In the genomic region with DNA sequence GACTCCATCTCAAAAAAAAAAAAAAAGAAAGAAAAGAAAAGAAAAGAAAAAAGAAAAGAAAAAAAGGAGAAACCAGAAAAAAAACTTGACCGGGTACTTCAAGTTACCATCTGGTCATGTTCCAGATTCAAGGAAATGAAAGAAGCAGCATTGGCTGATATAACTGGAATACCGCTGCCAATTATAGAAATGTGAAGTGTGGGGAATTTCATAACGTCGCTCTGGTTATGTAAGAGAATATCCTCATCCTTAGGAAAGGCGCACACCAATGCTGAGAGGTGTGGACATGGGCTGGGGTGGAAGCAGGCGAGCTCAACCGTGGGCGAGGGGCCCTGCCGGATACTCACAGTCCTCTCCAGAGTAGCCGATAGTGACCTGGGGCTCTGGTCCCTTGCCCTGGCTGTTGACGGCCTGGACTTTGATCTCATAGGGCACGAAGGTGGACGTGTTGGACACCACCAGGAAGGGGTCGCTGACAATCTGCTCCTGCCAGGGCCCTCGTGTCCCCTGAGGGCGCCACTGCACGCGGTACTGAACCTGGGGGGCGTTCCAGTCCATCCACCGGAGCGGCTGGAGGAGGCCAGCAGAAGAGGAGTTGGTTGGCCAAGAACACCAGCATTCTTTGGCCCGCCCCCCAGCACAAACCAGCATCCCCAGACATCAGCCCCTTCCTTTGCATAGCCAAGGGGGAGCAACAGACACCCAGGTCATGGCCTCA, we compare ENCODE assay signal across 18 cellular contexts. TPM values are rescaled to one million over a fixed set of nuclear protein-coding genes. Genes with fewer than 3 reads are reported as not detected.
DNase-seq lines count a peak whose midpoint lies in the region; ATAC-seq and TF ChIP-seq lines count a peak whose summit lies in the region.
"Had no signal": no experiment of that assay in that cellular context is flagged by ENCODE, and none has a peak within 500 bp of the region (broad histone marks: within the 10 kb centered on the region; RNA-seq: fewer than 3 reads in every experiment).

No MANE protein-coding gene starts in this region.

- no peaks in the 10 kb centered on the region for H3K9me3 Mint-ChIP-seq in activated naive CD8-positive, alpha-beta T cell treated with anti-CD3 and anti-CD28 coated beads for 36 hours
- H3K9me3 Mint-ChIP-seq: CD8-positive, alpha-beta T cell; HFFc6 had no signal

- H3K4me1 ChIP-seq in right cardiac atrium (ENCODE audit: control insufficient read depth, insufficient read depth, low read length) (no peaks in the 10 kb centered on the region), spleen (no peaks in the 10 kb centered on the region), mammary epithelial cell (ENCODE audit: insufficient read depth, low read length) (no peaks in the 10 kb centered on the region)

- dilution Hi-C loops in mammary epithelial cell (cut with HindIII; ENCODE audit: low sequenced_read_pairs) = no loop called here

- intact Hi-C loops in cardiac septum (cut with DNase I) (no loop called here), right cardiac atrium (cut with DNase I) (no loop called here), spleen (cut with DNase I; ENCODE audit: low total_unique reads) (no loop called here), mammary epithelial cell (cut with micrococcal nuclease) (no loop called here)

- H3K79me2 ChIP-seq in mammary epithelial cell (ENCODE audit: insufficient read depth, low read length) = no peaks in the 10 kb centered on the region

- H3K4me1 Mint-ChIP-seq in activated naive CD8-positive, alpha-beta T cell treated with anti-CD3 and anti-CD28 coated beads for 36 hours = no peaks in the 10 kb centered on the region
- H3K4me1 Mint-ChIP-seq: CD14-positive monocyte had no signal

- no peak overlapping the region for H2AFZ ChIP-seq in mammary epithelial cell (ENCODE audit: low read depth, low read length)

- in situ Hi-C loops in mammary epithelial cell (cut with MboI; ENCODE audit: low sequenced_read_pairs in 2 of 2) = no loop called here

- no peak overlapping the region for H3K4me3 Mint-ChIP-seq in activated naive CD8-positive, alpha-beta T cell treated with anti-CD3 and anti-CD28 coated beads for 36 hours
- H3K4me3 Mint-ChIP-seq: CD14-positive monocyte; CD8-positive, alpha-beta T cell; HFFc6 had no signal

- H3K27ac ChIP-seq in right cardiac atrium (ENCODE audit: low read length) (no peak overlapping the region), spleen (no peak overlapping the region), mammary epithelial cell (ENCODE audit: insufficient read depth, low read depth, low read length) (no peak overlapping the region)
- H3K27ac ChIP-seq: 22Rv1 had no signal

- no peaks in the 10 kb centered on the region for H4K20me1 ChIP-seq in mammary epithelial cell (ENCODE audit: insufficient read depth, low read length)

- ATAC-seq in right cardiac atrium (no peak), GM18870 (IDR thresholded peaks at IDR 0.05; ENCODE audit: unreplicated experiment) (no peak)
- ATAC-seq: CD8-positive, alpha-beta T cell; GM12878 had no signal

- DNase-seq in cardiac septum (ENCODE audit: low spot score) (peak; percentile 47), right cardiac atrium (no peak), cerebellar cortex (ENCODE audit: low spot score) (peak; percentile 56), middle frontal gyrus (ENCODE audit: extremely low spot score, low spot score) (peak; percentile 13), spleen (peak; percentile 69), mammary epithelial cell (no peak)
- DNase-seq in activated naive CD8-positive, alpha-beta T cell treated with anti-CD3 and anti-CD28 coated beads for 36 hours = no peak
- DNase-seq: CD8-positive, alpha-beta T cell; COR-L47; HCEC 1CT; HFFc6 had no signal

- H3K4me3 ChIP-seq in right cardiac atrium (ENCODE audit: low read length) (no peak overlapping the region), spleen (no peak overlapping the region), mammary epithelial cell (replicated peaks in 1 of 3; ENCODE audit: insufficient read depth in 1 of 3, low read depth in 2 of 3, low read length in 3 of 3) (no peak overlapping the region)
- H3K4me3 ChIP-seq: GM12878 had no signal

- H3K9me3 ChIP-seq in right cardiac atrium (ENCODE audit: control insufficient read depth, low read length) = no peaks in the 10 kb centered on the region
- no peaks in the 10 kb centered on the region for H3K9me3 ChIP-seq in spleen
- no peaks in the 10 kb centered on the region for H3K9me3 ChIP-seq in mammary epithelial cell (replicated peaks; ENCODE audit: insufficient read depth, low read length)

- H3K9ac ChIP-seq in mammary epithelial cell (ENCODE audit: insufficient read depth, low read length) = no peak overlapping the region

- no peak overlapping the region for H3K27ac Mint-ChIP-seq in activated naive CD8-positive, alpha-beta T cell treated with anti-CD3 and anti-CD28 coated beads for 36 hours
- H3K27ac Mint-ChIP-seq: CD14-positive monocyte; CD8-positive, alpha-beta T cell; HFFc6 had no signal

- no peak for TF ChIP-seq POLR2A in spleen (IDR thresholded peaks at IDR 0.05)

- H3K36me3 ChIP-seq in spleen (no peaks in the 10 kb centered on the region), mammary epithelial cell (ENCODE audit: insufficient read depth, low read length) (no peaks in the 10 kb centered on the region)

- TF ChIP-seq CTCF in spleen (IDR thresholded peaks at IDR 0.05 in 8 of 11, conservative IDR thresholded peaks at IDR 0.05 in 3 of 11) = no peak
- no peak for TF ChIP-seq CTCF in mammary epithelial cell (conservative IDR thresholded peaks at IDR 0.05 in 1 of 2, IDR thresholded peaks at IDR 0.05 in 1 of 2; ENCODE audit: extremely low read depth in 1 of 2, insufficient read depth in 1 of 2, low read depth in 1 of 2, low read length in 2 of 2)

- BruUV-seq in mammary epithelial cell (replicated peaks; lab: Mats Ljungman, UMichigan) = no TSS peak

- CTCF ChIA-PET in mammary epithelial cell (lab: Charles Lee; ENCODE audit: low non-redundant PET) = no interaction called here

- H3K4me2 ChIP-seq in mammary epithelial cell (ENCODE audit: insufficient read depth, low read depth, low read length) = no peak overlapping the region

- 77% methylated on average over 22 of the region's 22 CpGs for WGBS in right cardiac atrium
- 78 to 84% (median 81%) methylated on average over 9 to 22 of the region's 22 CpGs for WGBS in spleen, 5 donors
- 95% methylated on average over 12 of the region's 22 CpGs for WGBS in mammary epithelial cell (ENCODE audit: low coverage, missing lambda C conversion rate)

- no peaks in the 10 kb centered on the region for H3K36me3 Mint-ChIP-seq in activated naive CD8-positive, alpha-beta T cell treated with anti-CD3 and anti-CD28 coated beads for 36 hours
- H3K36me3 Mint-ChIP-seq: CD14-positive monocyte; CD8-positive, alpha-beta T cell had no signal

- peaks cover 4% of the 10 kb centered on the region for H3K27me3 Mint-ChIP-seq in activated naive CD8-positive, alpha-beta T cell treated with anti-CD3 and anti-CD28 coated beads for 36 hours

- H3K27me3 ChIP-seq in right cardiac atrium (ENCODE audit: control insufficient read depth, insufficient read depth) (no peaks in the 10 kb centered on the region), spleen (replicated peaks in 1 of 7) (peaks cover 0 to 42% (median 6%) of the 10 kb centered on the region in 7 donors), mammary epithelial cell (ENCODE audit: insufficient read depth, low read length) (no peaks in the 10 kb centered on the region)

RNA-seq across cellular contexts. Expression of gene L1CAM, which starts 19.5 kb away (rescaled TPM):
- total RNA-seq in cardiac septum = 1.5 TPM
- 10 to 100 TPM in 1 of 4 donors, 1 to 10 TPM in 3; 8.3 to 14.1 (median 9.3) TPM for total RNA-seq in right cardiac atrium
- polyA plus RNA-seq in right cardiac atrium = 7.3 TPM
- 1 to 10 TPM; 1.2 to 5.1 (median 2.2) TPM for total RNA-seq in spleen
- 1 to 10 TPM; 1.6 to 3.4 (median 3.2) TPM for polyA plus RNA-seq in spleen
- 10 to 100 TPM; 46.2 to 96.4 TPM for total RNA-seq in mammary epithelial cell
- 36.5 TPM for polyA plus RNA-seq in mammary epithelial cell
- polyA minus RNA-seq in mammary epithelial cell = 122 TPM
- total RNA-seq in activated naive CD8-positive, alpha-beta T cell treated with anti-CD3 and anti-CD28 coated beads for 36 hours = under 1 TPM; 0.16 to 0.29 TPM
- polyA plus RNA-seq: CD14-positive monocyte had no signal

RNA-seq across cellular contexts. Expression of gene PDZD4, which starts 36.1 kb away (rescaled TPM):
- 4.1 TPM for total RNA-seq in cardiac septum
- 1 to 10 TPM; 3.6 to 6.9 (median 5.4) TPM for total RNA-seq in right cardiac atrium
- polyA plus RNA-seq in right cardiac atrium = 4.1 TPM
- total RNA-seq in spleen = 10 to 100 TPM in 5 of 7 donors, 1 to 10 TPM in 2; 6.4 to 15.4 (median 10.7) TPM
- 10 to 100 TPM in 1 of 3 donors, 1 to 10 TPM in 2; 3.7 to 21.8 (median 9.4) TPM for polyA plus RNA-seq in spleen
- total RNA-seq in mammary epithelial cell = under 1 TPM; 0.33 to 0.54 TPM
- 0.23 TPM for polyA plus RNA-seq in mammary epithelial cell
- not detected for polyA minus RNA-seq in mammary epithelial cell
- total RNA-seq in activated naive CD8-positive, alpha-beta T cell treated with anti-CD3 and anti-CD28 coated beads for 36 hours = under 1 TPM; 0.38 to 0.70 TPM
- total RNA-seq: HFFc6 had no signal
- polyA plus RNA-seq: CD14-positive monocyte had no signal

RNA-seq across cellular contexts. Expression of gene AVPR2, which starts 38.0 kb away (rescaled TPM):
- total RNA-seq in cardiac septum = 3.3 TPM
- 1 to 10 TPM; 1.6 to 3.7 (median 2.5) TPM for total RNA-seq in right cardiac atrium
- 4.1 TPM for polyA plus RNA-seq in right cardiac atrium
- total RNA-seq in spleen = under 1 TPM in 1 of 7 donors, not detected in 6; 0.52 TPM
- polyA plus RNA-seq in spleen = under 1 TPM; 0.22 to 0.77 (median 0.26) TPM
- not detected for total RNA-seq in mammary epithelial cell
- not detected for polyA plus RNA-seq in mammary epithelial cell
- not detected for polyA minus RNA-seq in mammary epithelial cell
- total RNA-seq in activated naive CD8-positive, alpha-beta T cell treated with anti-CD3 and anti-CD28 coated beads for 36 hours = not detected
- total RNA-seq: A673; CD8-positive, alpha-beta T cell; GM12878; HFFc6; HT1080 had no signal
- polyA plus RNA-seq: BJ had no signal

RNA-seq across cellular contexts. Expression of gene ARHGAP4, which starts 59.6 kb away (rescaled TPM):
- total RNA-seq in cardiac septum = 22.9 TPM
- 10 to 100 TPM; 13.4 to 22.9 (median 14.9) TPM for total RNA-seq in right cardiac atrium
- 20.5 TPM for polyA plus RNA-seq in right cardiac atrium
- total RNA-seq in spleen = 100 to 1,000 TPM; 176 to 317 (median 236) TPM
- polyA plus RNA-seq in spleen = 100 to 1,000 TPM; 297 to 713 (median 635) TPM
- 1 to 10 TPM; 1.3 to 2.3 TPM for total RNA-seq in mammary epithelial cell
- polyA plus RNA-seq in mammary epithelial cell = 0.66 TPM
- 3.4 TPM for polyA minus RNA-seq in mammary epithelial cell
- total RNA-seq in activated naive CD8-positive, alpha-beta T cell treated with anti-CD3 and anti-CD28 coated beads for 36 hours = 100 to 1,000 TPM; 112 to 123 TPM

Comparison
In these comparisons a context has a peak if more than half of its experiments do, and no peak if none do; other contexts are left out.
1. DNase-seq: peak in cardiac septum (single experiment), cerebellar cortex (single experiment), middle frontal gyrus (single experiment) and spleen (single experiment); none in right cardiac atrium (0 of 3), mammary epithelial cell (single experiment) and activated naive CD8-positive, alpha-beta T cell treated with anti-CD3 and anti-CD28 coated beads for 36 hours (single experiment).